ENCODE assay signal across 8 cellular contexts in genomic region chr3:52237659-52238172, GRCh38. TPM values are rescaled to one million over a fixed set of nuclear protein-coding genes. Genes with fewer than 3 reads are reported as not detected.
DNase-seq lines count a peak whose midpoint lies in the region; ATAC-seq and TF ChIP-seq lines count a peak whose summit lies in the region.

No MANE protein-coding gene starts in this region.

- intact Hi-C loops in sciatic nerve (cut with DNase I): no loop called here

- no peak overlapping the region for H3K9ac ChIP-seq in iPS-18a (ENCODE audit: low read length)

- peak overlapping the region; percentile 87 for H3K4me3 ChIP-seq in iPS-18a (ENCODE audit: low read length)

- peak; percentile 84 for ATAC-seq in sciatic nerve
- no peak for ATAC-seq in GM21717 (IDR thresholded peaks at IDR 0.05; ENCODE audit: unreplicated experiment)
- ATAC-seq in HG03095 (IDR thresholded peaks at IDR 0.05; ENCODE audit: unreplicated experiment): no peak

- H3K4me3 Mint-ChIP-seq in brain: peak overlapping the region; percentile 96 to 99 (median 98)

- H3K27ac ChIP-seq in iPS-18a (ENCODE audit: low read length): no peak overlapping the region

- in situ Hi-C loops in G401 (cut with HindIII; ENCODE audit: low sequenced_read_pairs): no loop called here

- peak; percentile 94 for DNase-seq in G401 (ENCODE audit: low spot score)
- peak; percentile 53 for DNase-seq in NCI-H446 treated with DMSO at 0.1 percent for 48 hours (lab: John Stamatoyannopoulos, UW)
- DNase-seq in sciatic nerve (ENCODE audit: low spot score): peak; percentile 87
- DNase-seq in DMS153 (lab: John Stamatoyannopoulos, UW): no peak

- H3K27ac Mint-ChIP-seq in brain: peak overlapping the region in 4 of 5 experiments; percentile 74 to 98 (median 97)

- no peaks in the 10 kb centered on the region for H3K27me3 ChIP-seq in iPS-18a (ENCODE audit: control insufficient read depth, insufficient read depth, low read length)

- peaks cover 72% of the 10 kb centered on the region for H3K4me1 Mint-ChIP-seq in brain

- no peak for TF ChIP-seq CTCF in brain (conservative IDR thresholded peaks at IDR 0.05)

- H3K36me3 Mint-ChIP-seq in brain: peaks cover 4% of the 10 kb centered on the region

- peaks cover 30% of the 10 kb centered on the region for H3K4me1 ChIP-seq in iPS-18a (ENCODE audit: control insufficient read depth, low read depth, low read length)

- no peaks in the 10 kb centered on the region for H3K36me3 ChIP-seq in iPS-18a (ENCODE audit: control insufficient read depth, low read depth, low read length)

- H3K27me3 Mint-ChIP-seq in brain: peaks cover 12% of the 10 kb centered on the region

- no peaks in the 10 kb centered on the region for H3K9me3 Mint-ChIP-seq in brain

- H3K9me3 ChIP-seq in iPS-18a (ENCODE audit: control insufficient read depth, low read depth, low read length): no peaks in the 10 kb centered on the region

RNA-seq across cellular contexts. Expression of gene TWF2, which starts 1.2 kb away (rescaled TPM):
- 237 and 258 TPM in 2 replicates for total RNA-seq in G401 (2014; rRNA removed; shearing (Covaris generic))
- polyA plus RNA-seq in brain (ENCODE audit: insufficient read depth, low read depth, low replicate concordance): 49.4 TPM
- total RNA-seq in sciatic nerve: 39.8 TPM

RNA-seq across cellular contexts. Expression of gene PPM1M, which starts 7.8 kb away (rescaled TPM):
- total RNA-seq in G401 (2014; rRNA removed; shearing (Covaris generic)): 0.43 and 1.4 TPM in 2 replicates
- 15.2 TPM for polyA plus RNA-seq in brain (ENCODE audit: insufficient read depth, low read depth, low replicate concordance)
- total RNA-seq in sciatic nerve: 36.9 TPM

RNA-seq across cellular contexts. Expression of gene TLR9, which starts 12.3 kb away (rescaled TPM):
- total RNA-seq in G401 (2014; rRNA removed; shearing (Covaris generic)): 0.07 TPM in 1 of 2 replicates, not detected in the other
- polyA plus RNA-seq in brain (ENCODE audit: insufficient read depth, low read depth, low replicate concordance): 0.19 TPM
- 1.1 TPM for total RNA-seq in sciatic nerve

RNA-seq across cellular contexts. Expression of gene ALAS1, which starts 39.8 kb away (rescaled TPM):
- 66.7 and 73.0 TPM in 2 replicates for total RNA-seq in G401 (2014; rRNA removed; shearing (Covaris generic))
- 54.8 TPM for polyA plus RNA-seq in brain (ENCODE audit: insufficient read depth, low read depth, low replicate concordance)
- 39.1 TPM for total RNA-seq in sciatic nerve

RNA-seq across cellular contexts. Expression of gene WDR82, which starts 40.7 kb away (rescaled TPM):
- 89.2 and 115 TPM in 2 replicates for total RNA-seq in G401 (2014; rRNA removed; shearing (Covaris generic))
- polyA plus RNA-seq in brain (ENCODE audit: insufficient read depth, low read depth, low replicate concordance): 66.7 TPM
- 71.5 TPM for total RNA-seq in sciatic nerve

Comparison
In these comparisons a context has a peak if more than half of its experiments do, and no peak if none do; other contexts are left out.
1. RNA of gene PPM1M, which starts 7.8 kb away (total RNA-seq): 36.9 TPM in sciatic nerve (single experiment); 0.43 to 1.4 TPM in G401; every median in the first group is over 10 times any median in the second.